9 cellular contexts compared by ENCODE assay signal in genomic region chr13:79392882-79393563, GRCh38. TPM values are rescaled to one million over a fixed set of nuclear protein-coding genes. Genes with fewer than 3 reads are reported as not detected.
DNase-seq lines count a peak whose midpoint lies in the region; ATAC-seq and TF ChIP-seq lines count a peak whose summit lies in the region.
"Had no signal": no experiment of that assay in that cellular context is flagged by ENCODE, and none has a peak within 500 bp of the region (broad histone marks: within the 10 kb centered on the region; RNA-seq: fewer than 3 reads in every experiment).

No MANE protein-coding gene starts in this region.

- H3K27ac ChIP-seq in GM23248 (no peak overlapping the region), trophoblast cell (ENCODE audit: low read depth, low read length) (no peak overlapping the region)
- H3K27ac ChIP-seq: A549 had no signal

- H3K4me1 Mint-ChIP-seq in stimulated activated memory B cell treated with anti-CD40 and anti-IgM and Interleukin-4, amounts not matched to agents 10 μg/mL and 1 μg/mL and 100 μg/mL, for 72 hours, result peaks cover 58% of the 10 kb centered on the region

- H3K9me3 Mint-ChIP-seq in stimulated activated memory B cell treated with anti-CD40 and anti-IgM and Interleukin-4, amounts not matched to agents 10 μg/mL and 1 μg/mL and 100 μg/mL, for 72 hours, result peaks cover 3% of the 10 kb centered on the region

- H2BK5ac ChIP-seq in trophoblast cell (ENCODE audit: low read depth, low read length, poor library complexity), result no peak overlapping the region

- H3K27me3 ChIP-seq in GM23248 (replicated peaks; ENCODE audit: insufficient read depth) (no peaks in the 10 kb centered on the region), trophoblast cell (ENCODE audit: insufficient read depth, low read length) (no peaks in the 10 kb centered on the region)

- no peak overlapping the region for H2BK120ac ChIP-seq in trophoblast cell (ENCODE audit: insufficient read depth, low read length, poor library complexity)

- no peak overlapping the region for H2AK5ac ChIP-seq in trophoblast cell (ENCODE audit: low read length)

- in situ Hi-C loops in GM23248 (cut with MboI), result no loop called here
- in situ Hi-C loops in GM13977 (cut with MboI; ENCODE audit: low pct_unique_long_range_greater_than_20kb, low sequenced_read_pairs, unreplicated experiment), result no loop called here

- peak overlapping the region; percentile 7 for H3K4me2 ChIP-seq in GM23248 (ENCODE audit: unreplicated experiment)
- H3K4me2 ChIP-seq in trophoblast cell (ENCODE audit: low read length), result no peak overlapping the region
- H3K4me2 ChIP-seq: A549 had no signal

- DNase-seq in NCI-H146 (lab: John Stamatoyannopoulos, UW) (peak; percentile 31), NCI-H146 treated with DMSO at 0.1 percent for 48 hours (lab: John Stamatoyannopoulos, UW; ENCODE audit: unreplicated experiment) (no peak), GM23248 (peak; percentile 81), NAMALWA (ENCODE audit: low spot score) (peak; percentile 26), trophoblast cell (no peak), GM13977 (ENCODE audit: low spot score) (no peak)
- DNase-seq in central memory CD4-positive, alpha-beta T cell, result peak; percentile 59

- H3K9me3 ChIP-seq in GM23248 (ENCODE audit: low read depth), result no peaks in the 10 kb centered on the region
- peaks cover 3% of the 10 kb centered on the region for H3K9me3 ChIP-seq in trophoblast cell (ENCODE audit: insufficient read depth, low read depth, low read length)

- no peak overlapping the region for H3K14ac ChIP-seq in trophoblast cell (ENCODE audit: low read length)

- peak; percentile 35 for ATAC-seq in stimulated activated memory B cell treated with anti-CD40 and anti-IgM and Interleukin-4, amounts not matched to agents 10 μg/mL and 1 μg/mL and 100 μg/mL, for 72 hours

- H4K20me1 ChIP-seq in GM23248 (ENCODE audit: insufficient read depth), result peaks cover 29% of the 10 kb centered on the region

- no peak overlapping the region for H4K91ac ChIP-seq in trophoblast cell (ENCODE audit: low read depth, low read length)

- peaks cover 34% of the 10 kb centered on the region for H3K36me3 Mint-ChIP-seq in stimulated activated memory B cell treated with anti-CD40 and anti-IgM and Interleukin-4, amounts not matched to agents 10 μg/mL and 1 μg/mL and 100 μg/mL, for 72 hours

- H3K27me3 Mint-ChIP-seq in stimulated activated memory B cell treated with anti-CD40 and anti-IgM and Interleukin-4, amounts not matched to agents 10 μg/mL and 1 μg/mL and 100 μg/mL, for 72 hours, result no peaks in the 10 kb centered on the region

- peak overlapping the region; percentile 48 for H3K27ac Mint-ChIP-seq in stimulated activated memory B cell treated with anti-CD40 and anti-IgM and Interleukin-4, amounts not matched to agents 10 μg/mL and 1 μg/mL and 100 μg/mL, for 72 hours

- peak overlapping the region; percentile 41 for H3K4me3 Mint-ChIP-seq in stimulated activated memory B cell treated with anti-CD40 and anti-IgM and Interleukin-4, amounts not matched to agents 10 μg/mL and 1 μg/mL and 100 μg/mL, for 72 hours

- peaks cover 10% of the 10 kb centered on the region for H3K4me1 ChIP-seq in GM23248 (ENCODE audit: insufficient read depth)
- peaks cover 6 to 14% of the 10 kb centered on the region in 2 experiments for H3K4me1 ChIP-seq in trophoblast cell (ENCODE audit: control insufficient read depth in 1 of 2, insufficient read depth in 2 of 2, low read length in 2 of 2)
- H3K4me1 ChIP-seq: A549 had no signal

- no peak for TF ChIP-seq CTCF in GM13977 (IDR thresholded peaks at IDR 0.05; ENCODE audit: extremely low read depth, insufficient read depth, missing control alignments)

- H3K4ac ChIP-seq in trophoblast cell (ENCODE audit: low read depth, low read length), result no peak overlapping the region

- H3K79me1 ChIP-seq in trophoblast cell (ENCODE audit: low read length), result no peaks in the 10 kb centered on the region

- H3K23ac ChIP-seq in trophoblast cell (ENCODE audit: low read length), result no peak overlapping the region

- no peak overlapping the region for H3K18ac ChIP-seq in trophoblast cell (ENCODE audit: low read length)

- H3K36me3 ChIP-seq in GM23248 (ENCODE audit: low read depth) (peaks cover 10% of the 10 kb centered on the region; the same call in 1 of the 2 replicates), trophoblast cell (ENCODE audit: control insufficient read depth in 1 of 2, insufficient read depth in 2 of 2, low read length in 2 of 2) (peaks cover 7 to 8% of the 10 kb centered on the region in 2 experiments)

- 77 to 78% methylated on average over 6 of the region's 6 CpGs for WGBS in GM23248 (ENCODE audit: low coverage in 1 of 2, low lambda C conversion rate in 2 of 2, missing lambda C conversion rate in 2 of 2), 2 experiments
- no CpG with 5 or more reads among the region's 6 CpGs for WGBS in trophoblast cell (ENCODE audit: extremely low coverage, insufficient coverage, insufficient read length)

- no peak overlapping the region for H2BK12ac ChIP-seq in trophoblast cell (ENCODE audit: low read length)

- H3K4me3 ChIP-seq in GM23248 (no peak overlapping the region), trophoblast cell (ENCODE audit: low read depth, low read length) (no peak overlapping the region)
- H3K4me3 ChIP-seq: A549 had no signal

- no peak overlapping the region for H4K8ac ChIP-seq in trophoblast cell (ENCODE audit: low read depth, low read length)

- no peaks in the 10 kb centered on the region for H3K9me2 ChIP-seq in GM23248 (ENCODE audit: insufficient read depth)

- peaks cover 16% of the 10 kb centered on the region for H3F3A ChIP-seq in GM23248 (ENCODE audit: insufficient read depth)

- H3K79me2 ChIP-seq in GM23248 (ENCODE audit: insufficient read depth), result peaks cover 88% of the 10 kb centered on the region
- peaks cover 2% of the 10 kb centered on the region for H3K79me2 ChIP-seq in trophoblast cell (ENCODE audit: control insufficient read depth, insufficient read depth, low read length, poor library complexity)

- H4K12ac ChIP-seq in trophoblast cell (ENCODE audit: low read depth, low read length), result no peak overlapping the region

- H3K9ac ChIP-seq in GM23248 (no peak overlapping the region), trophoblast cell (ENCODE audit: low read length) (no peak overlapping the region)

- H2AFZ ChIP-seq in GM23248 (no peak overlapping the region), trophoblast cell (ENCODE audit: insufficient read depth, low read length, poor library complexity) (no peak overlapping the region)

RNA-seq across cellular contexts. Expression of gene RBM26, which starts 13.0 kb away (rescaled TPM):
- 18.2 and 19.2 TPM in 2 replicates for total RNA-seq in GM23248 (2014; rRNA removed; shearing (Covaris generic))
- polyA plus RNA-seq in GM23248 (2016; fragmentation: Nextera tagmentation; extraction: Ambion mirVana), result 8.3 and 11.1 TPM in 2 replicates
- polyA plus RNA-seq in trophoblast cell (2013), result 32.7 and 33.0 TPM in 2 replicates

Comparison
In these comparisons a context has a peak if more than half of its experiments do, and no peak if none do; other contexts are left out.
1. DNase-seq: peak in NCI-H146 (single experiment), GM23248 (single experiment), NAMALWA (single experiment) and central memory CD4-positive, alpha-beta T cell (single experiment); none in NCI-H146 treated with DMSO at 0.1 percent for 48 hours (single experiment), trophoblast cell (0 of 2) and GM13977 (single experiment).